Comparison of ENCODE assay signal across 9 cellular contexts in genomic region chr11:108466405-108466804, GRCh38. TPM values are rescaled to one million over a fixed set of nuclear protein-coding genes. Genes with fewer than 3 reads are reported as not detected.
A peak's percentile ranks its signal among the peaks of the same experiment; 100 is the strongest.
DNase-seq lines count a peak whose midpoint lies in the region; ATAC-seq and TF ChIP-seq lines count a peak whose summit lies in the region.
"Had no signal": no experiment of that assay in that cellular context is flagged by ENCODE, and none has a peak within 500 bp of the region (broad histone marks: within the 10 kb centered on the region; RNA-seq: fewer than 3 reads in every experiment).

No MANE protein-coding gene starts in this region.

- peaks cover 3% of the 10 kb centered on the region for H3K36me3 Mint-ChIP-seq in activated naive CD8-positive, alpha-beta T cell treated with anti-CD3 and anti-CD28 coated beads, Interleukin-2, amount 50 U/mL, for 24 hours (ENCODE audit: low read depth)

- H3K27ac ChIP-seq in SK-N-SH (ENCODE audit: low read depth in 2 of 2, low read length in 1 of 2) (peak overlapping the region; percentile 98 to 99), suprapubic skin (peak overlapping the region; percentile 99)

- TF ChIP-seq CTCF in SK-N-SH (IDR thresholded peaks at IDR 0.05) (no peak), kidney epithelial cell (IDR thresholded peaks at IDR 0.05; ENCODE audit: insufficient read depth, low read length, poor library complexity, severe bottlenecking) (no peak), suprapubic skin (IDR thresholded peaks at IDR 0.05) (no peak)

- H3K4me3 Mint-ChIP-seq in activated naive CD8-positive, alpha-beta T cell treated with anti-CD3 and anti-CD28 coated beads, Interleukin-2, amount 50 U/mL, for 24 hours = peak overlapping the region; percentile 98

- CTCF ChIA-PET in SK-N-SH (lab: Yijun Ruan, JAX) = no interaction called here

- H3F3A ChIP-seq in SK-N-SH (replicated peaks; ENCODE audit: insufficient read depth) = peaks cover 11% of the 10 kb centered on the region

- no peaks in the 10 kb centered on the region for H3K36me3 ChIP-seq in SK-N-SH (replicated peaks in 1 of 2; ENCODE audit: control insufficient read depth in 1 of 2, insufficient read depth in 2 of 2, low read length in 1 of 2)
- H3K36me3 ChIP-seq in kidney epithelial cell (ENCODE audit: control insufficient read depth, insufficient read depth, low read length) = no peaks in the 10 kb centered on the region
- no peaks in the 10 kb centered on the region for H3K36me3 ChIP-seq in suprapubic skin

- H3K9me3 Mint-ChIP-seq in activated naive CD8-positive, alpha-beta T cell treated with anti-CD3 and anti-CD28 coated beads, Interleukin-2, amount 50 U/mL, for 24 hours = no peaks in the 10 kb centered on the region

- H3K9ac ChIP-seq in SK-N-SH = peak overlapping the region; percentile 99; the same call in 1 of the 2 replicates

- H2AFZ ChIP-seq in SK-N-SH (ENCODE audit: low read depth) = peak overlapping the region; percentile 98

- DNase-seq in SK-N-SH = no peak
- no peak for DNase-seq in activated naive CD8-positive, alpha-beta T cell treated with anti-CD3 and anti-CD28 coated beads, Interleukin-2, amount 50 U/mL, for 24 hours
- DNase-seq in kidney epithelial cell (ENCODE audit: low read depth) = no peak
- DNase-seq in suprapubic skin (ENCODE audit: low spot score in 2 of 2) = no peak
- DNase-seq in activated CD8-positive, alpha-beta memory T cell treated with anti-CD3 and anti-CD28 coated beads for 24 hours = no peak
- DNase-seq in kidney glomerular epithelial cell (lab: John Stamatoyannopoulos, UW) = no peak
- DNase-seq in stimulated activated CD8-positive, alpha-beta memory T cell treated with anti-CD3 and anti-CD28 coated beads, Interleukin-4, amount 100 ng/mL, for 48 hours = no peak
- DNase-seq: AML-193 had no signal

- H3K4me2 ChIP-seq in SK-N-SH = peak overlapping the region; percentile 97

- TF ChIP-seq POLR2A in suprapubic skin (IDR thresholded peaks at IDR 0.05) = no peak

- POLR2A ChIA-PET in SK-N-SH (lab: Yijun Ruan, JAX) = no interaction called here

- WGBS in SK-N-SH (ENCODE audit: low lambda C conversion rate) = 82% methylated on average over 7 of the region's 7 CpGs
- WGBS in suprapubic skin = 42% methylated on average over 7 of the region's 7 CpGs

- H4K20me1 ChIP-seq in SK-N-SH (ENCODE audit: insufficient read depth) = no peaks in the 10 kb centered on the region

- no peaks in the 10 kb centered on the region for H3K27me3 Mint-ChIP-seq in activated naive CD8-positive, alpha-beta T cell treated with anti-CD3 and anti-CD28 coated beads, Interleukin-2, amount 50 U/mL, for 24 hours

- H3K4me3 ChIP-seq in SK-N-SH (ENCODE audit: low read depth in 2 of 2, low read length in 1 of 2) (peak overlapping the region; percentile 68 to 97), kidney epithelial cell (ENCODE audit: low read depth, low read length) (peak overlapping the region; percentile 85), suprapubic skin (peak overlapping the region; percentile 69)

- H3K9me3 ChIP-seq in SK-N-SH (no peaks in the 10 kb centered on the region), suprapubic skin (no peaks in the 10 kb centered on the region)

- H3K4me1 Mint-ChIP-seq in activated naive CD8-positive, alpha-beta T cell treated with anti-CD3 and anti-CD28 coated beads, Interleukin-2, amount 50 U/mL, for 24 hours = peaks cover 13% of the 10 kb centered on the region

- H3K9me2 ChIP-seq in SK-N-SH = no peaks in the 10 kb centered on the region

- no peak for TF ChIP-seq RAD21 in SK-N-SH (IDR thresholded peaks at IDR 0.05; ENCODE audit: low read length)

- ATAC-seq in SK-N-SH treated with all-trans-retinoic acid at 6 μM for 48 hours = no peak
- no peak for ATAC-seq in activated naive CD8-positive, alpha-beta T cell treated with anti-CD3 and anti-CD28 coated beads, Interleukin-2, amount 50 U/mL, for 24 hours

- H3K4me1 ChIP-seq in SK-N-SH (ENCODE audit: control insufficient read depth in 1 of 2, insufficient read depth in 2 of 2, low read depth in 1 of 2, low read length in 1 of 2) (peaks cover 0 to 2% of the 10 kb centered on the region in 2 experiments; a peak in 1 of 4 replicates), suprapubic skin (peaks cover 8% of the 10 kb centered on the region)

- H3K27ac Mint-ChIP-seq in activated naive CD8-positive, alpha-beta T cell treated with anti-CD3 and anti-CD28 coated beads, Interleukin-2, amount 50 U/mL, for 24 hours = peak overlapping the region; percentile 99

- H3K27me3 ChIP-seq in SK-N-SH (ENCODE audit: insufficient read depth) = no peaks in the 10 kb centered on the region
- no peaks in the 10 kb centered on the region for H3K27me3 ChIP-seq in kidney epithelial cell (ENCODE audit: control insufficient read depth, insufficient read depth, low read length)
- no peaks in the 10 kb centered on the region for H3K27me3 ChIP-seq in suprapubic skin

- TF ChIP-seq EP300 in SK-N-SH (IDR thresholded peaks at IDR 0.05; ENCODE audit: borderline replicate concordance in 1 of 2, low read depth in 1 of 2, low read length in 1 of 2) = no peak
- TF ChIP-seq EP300 in suprapubic skin (IDR thresholded peaks at IDR 0.05) = no peak

- H3K79me2 ChIP-seq in SK-N-SH (ENCODE audit: insufficient read depth) = no peaks in the 10 kb centered on the region

TF ChIP-seq in SK-N-SH, 30 proteins besides CTCF, POLR2A, EP300 and RAD21 (continues in another document):
- TF ChIP-seq USF2 (IDR thresholded peaks at IDR 0.05; ENCODE audit: borderline replicate concordance, low read depth, low read length) (no peak), USF1 (IDR thresholded peaks at IDR 0.05; ENCODE audit: borderline replicate concordance, low read depth) (no peak), RCOR1 (IDR thresholded peaks at IDR 0.05; ENCODE audit: low read length) (no peak), POLR2AphosphoS5 (IDR thresholded peaks at IDR 0.05; ENCODE audit: low read depth, low read length) (no peak), PBX3 (IDR thresholded peaks at IDR 0.05) (no peak)

TF ChIP-seq in SK-N-SH treated with all-trans-retinoic acid at 6 μM for 48 hours, 23 proteins besides CTCF, POLR2A, EP300 and RAD21:
- TF ChIP-seq SNAI2 (CRISPR knock-in tag; IDR thresholded peaks at IDR 0.05) (no peak), TSHZ2 (CRISPR knock-in tag; IDR thresholded peaks at IDR 0.05) (no peak)

RNA-seq across cellular contexts. Expression of gene C11orf65, which starts 0.9 kb away (rescaled TPM):
- polyA plus RNA-seq in SK-N-SH (2012; rRNA removed) = 0.07 and 0.29 TPM in 2 replicates
- 0.16 and 0.44 TPM in 2 replicates for polyA plus RNA-seq in SK-N-SH (2012; cell fraction: cytosol; rRNA removed)
- 0.08 and 0.21 TPM in 2 replicates for polyA plus RNA-seq in SK-N-SH (2012; cell fraction: nucleus; rRNA removed)
- 0.25 and 0.75 TPM in 2 replicates for total RNA-seq in kidney epithelial cell
- 1 to 10 TPM in 2 of 4 donors, under 1 TPM in 2; 0.30 to 3.8 (median 1.8) TPM for total RNA-seq in suprapubic skin

RNA-seq across cellular contexts. Expression of gene POGLUT3, which starts 31.8 kb away (rescaled TPM):
- polyA plus RNA-seq in SK-N-SH (2012; rRNA removed) = 26.3 and 32.3 TPM in 2 replicates
- polyA plus RNA-seq in SK-N-SH (2012; cell fraction: cytosol; rRNA removed) = 42.7 and 45.5 TPM in 2 replicates
- 4.5 and 10.9 TPM in 2 replicates for polyA plus RNA-seq in SK-N-SH (2012; cell fraction: nucleus; rRNA removed)
- total RNA-seq in kidney epithelial cell (8.3 and 11.2 TPM in 2 replicates), suprapubic skin (10 to 100 TPM in 3 of 4 donors, 1 to 10 TPM in 1; 7.5 to 18.8 (median 14.4) TPM)
